Comparison of ENCODE assay signal across 1 cellular context in the genomic region with DNA sequence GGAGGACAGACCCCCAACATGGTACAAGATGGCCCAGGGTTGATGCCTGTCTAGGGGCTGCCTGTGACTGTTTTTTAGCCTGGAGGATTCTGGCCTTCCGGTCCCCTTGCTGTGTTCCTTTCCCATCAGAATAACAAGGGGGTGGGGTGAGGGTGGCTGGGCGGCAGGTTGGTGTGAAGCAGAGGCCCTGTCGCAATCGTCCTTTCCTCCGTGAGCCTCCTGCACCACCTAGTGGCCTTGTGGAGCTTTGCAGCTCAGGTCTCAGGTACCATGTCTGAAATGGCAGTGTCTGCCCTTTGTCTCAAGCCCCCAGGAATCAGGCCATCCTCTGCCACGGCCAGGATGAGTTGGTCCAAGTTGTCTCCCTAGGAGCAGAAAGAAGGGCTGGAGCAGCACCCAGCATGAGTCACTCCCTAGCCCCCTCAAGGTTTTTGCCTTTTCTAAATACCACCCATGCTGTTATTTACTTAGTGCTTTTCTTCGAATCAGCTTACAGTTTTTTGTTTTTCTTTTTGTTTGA.
TF ChIP-seq lines count a peak whose summit lies in the region.

No MANE protein-coding gene starts in this region.

TF ChIP-seq in HepG2, 621 proteins besides CTCF, POLR2A, EP300 and RAD21 (continued from another document and continues in another):
- TF ChIP-seq, protein P1, sequence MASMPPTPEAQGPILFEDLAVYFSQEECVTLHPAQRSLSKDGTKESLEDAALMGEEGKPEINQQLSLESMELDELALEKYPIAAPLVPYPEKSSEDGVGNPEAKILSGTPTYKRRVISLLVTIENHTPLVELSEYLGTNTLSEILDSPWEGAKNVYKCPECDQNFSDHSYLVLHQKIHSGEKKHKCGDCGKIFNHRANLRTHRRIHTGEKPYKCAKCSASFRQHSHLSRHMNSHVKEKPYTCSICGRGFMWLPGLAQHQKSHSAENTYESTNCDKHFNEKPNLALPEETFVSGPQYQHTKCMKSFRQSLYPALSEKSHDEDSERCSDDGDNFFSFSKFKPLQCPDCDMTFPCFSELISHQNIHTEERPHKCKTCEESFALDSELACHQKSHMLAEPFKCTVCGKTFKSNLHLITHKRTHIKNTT (CRISPR knock-in tag; IDR thresholded peaks at IDR 0.05): no peak
- TF ChIP-seq ZNF225 (CRISPR knock-in tag; IDR thresholded peaks at IDR 0.05) (no peak), ZKSCAN5 (CRISPR knock-in tag; IDR thresholded peaks at IDR 0.05) (no peak), ZNF282 (IDR thresholded peaks at IDR 0.05; ENCODE audit: partially characterized antibody) (no peak), EEA1 (CRISPR knock-in tag; IDR thresholded peaks at IDR 0.05; ENCODE audit: borderline replicate concordance) (no peak), ZNF501 (CRISPR knock-in tag; IDR thresholded peaks at IDR 0.05) (no peak), ZNF749 (CRISPR knock-in tag; IDR thresholded peaks at IDR 0.05; ENCODE audit: borderline replicate concordance) (no peak), ZNF619 (CRISPR knock-in tag; IDR thresholded peaks at IDR 0.05) (no peak), WIZ (CRISPR knock-in tag; IDR thresholded peaks at IDR 0.05) (no peak), NFE2L1 (CRISPR knock-in tag; IDR thresholded peaks at IDR 0.05; ENCODE audit: borderline replicate concordance) (no peak), ZNF713 (CRISPR knock-in tag; IDR thresholded peaks at IDR 0.05) (no peak), ZNF644 (CRISPR knock-in tag; IDR thresholded peaks at IDR 0.05; ENCODE audit: low read depth) (no peak), ZNF331 (CRISPR knock-in tag; IDR thresholded peaks at IDR 0.05) (no peak), ZNF589 (CRISPR knock-in tag; conservative IDR thresholded peaks at IDR 0.05) (no peak), IKZF1 (IDR thresholded peaks at IDR 0.05) (no peak), ZNF180 (CRISPR knock-in tag; IDR thresholded peaks at IDR 0.05; ENCODE audit: borderline replicate concordance, low read depth) (no peak), ELF3 (CRISPR knock-in tag; IDR thresholded peaks at IDR 0.05) (no peak), TP53 (CRISPR knock-in tag; conservative IDR thresholded peaks at IDR 0.05) (no peak), GATAD1 (CRISPR knock-in tag; IDR thresholded peaks at IDR 0.05) (peak; percentile 38; the same call in 1 of the 2 replicates)
- TF ChIP-seq, protein P2, sequence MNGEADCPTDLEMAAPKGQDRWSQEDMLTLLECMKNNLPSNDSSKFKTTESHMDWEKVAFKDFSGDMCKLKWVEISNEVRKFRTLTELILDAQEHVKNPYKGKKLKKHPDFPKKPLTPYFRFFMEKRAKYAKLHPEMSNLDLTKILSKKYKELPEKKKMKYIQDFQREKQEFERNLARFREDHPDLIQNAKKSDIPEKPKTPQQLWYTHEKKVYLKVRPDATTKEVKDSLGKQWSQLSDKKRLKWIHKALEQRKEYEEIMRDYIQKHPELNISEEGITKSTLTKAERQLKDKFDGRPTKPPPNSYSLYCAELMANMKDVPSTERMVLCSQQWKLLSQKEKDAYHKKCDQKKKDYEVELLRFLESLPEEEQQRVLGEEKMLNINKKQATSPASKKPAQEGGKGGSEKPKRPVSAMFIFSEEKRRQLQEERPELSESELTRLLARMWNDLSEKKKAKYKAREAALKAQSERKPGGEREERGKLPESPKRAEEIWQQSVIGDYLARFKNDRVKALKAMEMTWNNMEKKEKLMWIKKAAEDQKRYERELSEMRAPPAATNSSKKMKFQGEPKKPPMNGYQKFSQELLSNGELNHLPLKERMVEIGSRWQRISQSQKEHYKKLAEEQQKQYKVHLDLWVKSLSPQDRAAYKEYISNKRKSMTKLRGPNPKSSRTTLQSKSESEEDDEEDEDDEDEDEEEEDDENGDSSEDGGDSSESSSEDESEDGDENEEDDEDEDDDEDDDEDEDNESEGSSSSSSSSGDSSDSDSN (CRISPR knock-in tag; IDR thresholded peaks at IDR 0.05): no peak
- TF ChIP-seq, protein P3, sequence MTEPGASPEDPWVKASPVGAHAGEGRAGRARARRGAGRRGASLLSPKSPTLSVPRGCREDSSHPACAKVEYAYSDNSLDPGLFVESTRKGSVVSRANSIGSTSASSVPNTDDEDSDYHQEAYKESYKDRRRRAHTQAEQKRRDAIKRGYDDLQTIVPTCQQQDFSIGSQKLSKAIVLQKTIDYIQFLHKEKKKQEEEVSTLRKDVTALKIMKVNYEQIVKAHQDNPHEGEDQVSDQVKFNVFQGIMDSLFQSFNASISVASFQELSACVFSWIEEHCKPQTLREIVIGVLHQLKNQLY (CRISPR knock-in tag; IDR thresholded peaks at IDR 0.05): no peak
- TF ChIP-seq, protein P4, sequence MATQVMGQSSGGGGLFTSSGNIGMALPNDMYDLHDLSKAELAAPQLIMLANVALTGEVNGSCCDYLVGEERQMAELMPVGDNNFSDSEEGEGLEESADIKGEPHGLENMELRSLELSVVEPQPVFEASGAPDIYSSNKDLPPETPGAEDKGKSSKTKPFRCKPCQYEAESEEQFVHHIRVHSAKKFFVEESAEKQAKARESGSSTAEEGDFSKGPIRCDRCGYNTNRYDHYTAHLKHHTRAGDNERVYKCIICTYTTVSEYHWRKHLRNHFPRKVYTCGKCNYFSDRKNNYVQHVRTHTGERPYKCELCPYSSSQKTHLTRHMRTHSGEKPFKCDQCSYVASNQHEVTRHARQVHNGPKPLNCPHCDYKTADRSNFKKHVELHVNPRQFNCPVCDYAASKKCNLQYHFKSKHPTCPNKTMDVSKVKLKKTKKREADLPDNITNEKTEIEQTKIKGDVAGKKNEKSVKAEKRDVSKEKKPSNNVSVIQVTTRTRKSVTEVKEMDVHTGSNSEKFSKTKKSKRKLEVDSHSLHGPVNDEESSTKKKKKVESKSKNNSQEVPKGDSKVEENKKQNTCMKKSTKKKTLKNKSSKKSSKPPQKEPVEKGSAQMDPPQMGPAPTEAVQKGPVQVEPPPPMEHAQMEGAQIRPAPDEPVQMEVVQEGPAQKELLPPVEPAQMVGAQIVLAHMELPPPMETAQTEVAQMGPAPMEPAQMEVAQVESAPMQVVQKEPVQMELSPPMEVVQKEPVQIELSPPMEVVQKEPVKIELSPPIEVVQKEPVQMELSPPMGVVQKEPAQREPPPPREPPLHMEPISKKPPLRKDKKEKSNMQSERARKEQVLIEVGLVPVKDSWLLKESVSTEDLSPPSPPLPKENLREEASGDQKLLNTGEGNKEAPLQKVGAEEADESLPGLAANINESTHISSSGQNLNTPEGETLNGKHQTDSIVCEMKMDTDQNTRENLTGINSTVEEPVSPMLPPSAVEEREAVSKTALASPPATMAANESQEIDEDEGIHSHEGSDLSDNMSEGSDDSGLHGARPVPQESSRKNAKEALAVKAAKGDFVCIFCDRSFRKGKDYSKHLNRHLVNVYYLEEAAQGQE (IDR thresholded peaks at IDR 0.05; ENCODE audit: borderline replicate concordance in 1 of 2, low read depth in 1 of 2, low read length in 2 of 2): no peak
- TF ChIP-seq, protein P5, sequence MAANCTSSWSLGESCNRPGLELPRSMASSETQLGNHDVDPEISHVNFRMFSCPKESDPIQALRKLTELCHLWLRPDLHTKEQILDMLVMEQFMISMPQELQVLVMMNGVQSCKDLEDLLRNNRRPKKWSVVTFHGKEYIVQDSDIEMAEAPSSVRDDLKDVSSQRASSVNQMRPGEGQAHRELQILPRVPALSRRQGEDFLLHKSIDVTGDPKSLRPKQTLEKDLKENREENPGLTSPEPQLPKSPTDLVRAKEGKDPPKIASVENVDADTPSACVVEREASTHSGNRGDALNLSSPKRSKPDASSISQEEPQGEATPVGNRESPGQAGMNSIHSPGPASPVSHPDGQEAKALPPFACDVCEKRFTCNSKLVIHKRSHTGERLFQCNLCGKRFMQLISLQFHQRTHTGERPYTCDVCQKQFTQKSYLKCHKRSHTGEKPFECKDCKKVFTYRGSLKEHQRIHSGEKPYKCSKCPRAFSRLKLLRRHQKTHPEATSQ (CRISPR knock-in tag; IDR thresholded peaks at IDR 0.05; ENCODE audit: borderline replicate concordance): no peak
- TF ChIP-seq, protein P6, sequence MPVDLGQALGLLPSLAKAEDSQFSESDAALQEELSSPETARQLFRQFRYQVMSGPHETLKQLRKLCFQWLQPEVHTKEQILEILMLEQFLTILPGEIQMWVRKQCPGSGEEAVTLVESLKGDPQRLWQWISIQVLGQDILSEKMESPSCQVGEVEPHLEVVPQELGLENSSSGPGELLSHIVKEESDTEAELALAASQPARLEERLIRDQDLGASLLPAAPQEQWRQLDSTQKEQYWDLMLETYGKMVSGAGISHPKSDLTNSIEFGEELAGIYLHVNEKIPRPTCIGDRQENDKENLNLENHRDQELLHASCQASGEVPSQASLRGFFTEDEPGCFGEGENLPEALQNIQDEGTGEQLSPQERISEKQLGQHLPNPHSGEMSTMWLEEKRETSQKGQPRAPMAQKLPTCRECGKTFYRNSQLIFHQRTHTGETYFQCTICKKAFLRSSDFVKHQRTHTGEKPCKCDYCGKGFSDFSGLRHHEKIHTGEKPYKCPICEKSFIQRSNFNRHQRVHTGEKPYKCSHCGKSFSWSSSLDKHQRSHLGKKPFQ (CRISPR knock-in tag; IDR thresholded peaks at IDR 0.05; ENCODE audit: insufficient replicate concordance): peak; percentile 66
- TF ChIP-seq, protein P7, sequence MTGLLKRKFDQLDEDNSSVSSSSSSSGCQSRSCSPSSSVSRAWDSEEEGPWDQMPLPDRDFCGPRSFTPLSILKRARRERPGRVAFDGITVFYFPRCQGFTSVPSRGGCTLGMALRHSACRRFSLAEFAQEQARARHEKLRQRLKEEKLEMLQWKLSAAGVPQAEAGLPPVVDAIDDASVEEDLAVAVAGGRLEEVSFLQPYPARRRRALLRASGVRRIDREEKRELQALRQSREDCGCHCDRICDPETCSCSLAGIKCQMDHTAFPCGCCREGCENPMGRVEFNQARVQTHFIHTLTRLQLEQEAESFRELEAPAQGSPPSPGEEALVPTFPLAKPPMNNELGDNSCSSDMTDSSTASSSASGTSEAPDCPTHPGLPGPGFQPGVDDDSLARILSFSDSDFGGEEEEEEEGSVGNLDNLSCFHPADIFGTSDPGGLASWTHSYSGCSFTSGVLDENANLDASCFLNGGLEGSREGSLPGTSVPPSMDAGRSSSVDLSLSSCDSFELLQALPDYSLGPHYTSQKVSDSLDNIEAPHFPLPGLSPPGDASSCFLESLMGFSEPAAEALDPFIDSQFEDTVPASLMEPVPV (CRISPR knock-in tag; IDR thresholded peaks at IDR 0.05): no peak
- TF ChIP-seq, protein P8, sequence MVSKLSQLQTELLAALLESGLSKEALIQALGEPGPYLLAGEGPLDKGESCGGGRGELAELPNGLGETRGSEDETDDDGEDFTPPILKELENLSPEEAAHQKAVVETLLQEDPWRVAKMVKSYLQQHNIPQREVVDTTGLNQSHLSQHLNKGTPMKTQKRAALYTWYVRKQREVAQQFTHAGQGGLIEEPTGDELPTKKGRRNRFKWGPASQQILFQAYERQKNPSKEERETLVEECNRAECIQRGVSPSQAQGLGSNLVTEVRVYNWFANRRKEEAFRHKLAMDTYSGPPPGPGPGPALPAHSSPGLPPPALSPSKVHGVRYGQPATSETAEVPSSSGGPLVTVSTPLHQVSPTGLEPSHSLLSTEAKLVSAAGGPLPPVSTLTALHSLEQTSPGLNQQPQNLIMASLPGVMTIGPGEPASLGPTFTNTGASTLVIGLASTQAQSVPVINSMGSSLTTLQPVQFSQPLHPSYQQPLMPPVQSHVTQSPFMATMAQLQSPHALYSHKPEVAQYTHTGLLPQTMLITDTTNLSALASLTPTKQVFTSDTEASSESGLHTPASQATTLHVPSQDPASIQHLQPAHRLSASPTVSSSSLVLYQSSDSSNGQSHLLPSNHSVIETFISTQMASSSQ (IDR thresholded peaks at IDR 0.05; ENCODE audit: low read depth): no peak
- TF ChIP-seq, protein P8 (CRISPR knock-in tag; IDR thresholded peaks at IDR 0.05; ENCODE audit: borderline replicate concordance): no peak
- TF ChIP-seq, protein P9, sequence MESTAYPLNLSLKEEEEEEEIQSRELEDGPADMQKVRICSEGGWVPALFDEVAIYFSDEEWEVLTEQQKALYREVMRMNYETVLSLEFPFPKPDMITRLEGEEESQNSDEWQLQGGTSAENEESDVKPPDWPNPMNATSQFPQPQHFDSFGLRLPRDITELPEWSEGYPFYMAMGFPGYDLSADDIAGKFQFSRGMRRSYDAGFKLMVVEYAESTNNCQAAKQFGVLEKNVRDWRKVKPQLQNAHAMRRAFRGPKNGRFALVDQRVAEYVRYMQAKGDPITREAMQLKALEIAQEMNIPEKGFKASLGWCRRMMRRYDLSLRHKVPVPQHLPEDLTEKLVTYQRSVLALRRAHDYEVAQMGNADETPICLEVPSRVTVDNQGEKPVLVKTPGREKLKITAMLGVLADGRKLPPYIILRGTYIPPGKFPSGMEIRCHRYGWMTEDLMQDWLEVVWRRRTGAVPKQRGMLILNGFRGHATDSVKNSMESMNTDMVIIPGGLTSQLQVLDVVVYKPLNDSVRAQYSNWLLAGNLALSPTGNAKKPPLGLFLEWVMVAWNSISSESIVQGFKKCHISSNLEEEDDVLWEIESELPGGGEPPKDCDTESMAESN (CRISPR knock-in tag; conservative IDR thresholded peaks at IDR 0.05): no peak
- TF ChIP-seq, protein P10, sequence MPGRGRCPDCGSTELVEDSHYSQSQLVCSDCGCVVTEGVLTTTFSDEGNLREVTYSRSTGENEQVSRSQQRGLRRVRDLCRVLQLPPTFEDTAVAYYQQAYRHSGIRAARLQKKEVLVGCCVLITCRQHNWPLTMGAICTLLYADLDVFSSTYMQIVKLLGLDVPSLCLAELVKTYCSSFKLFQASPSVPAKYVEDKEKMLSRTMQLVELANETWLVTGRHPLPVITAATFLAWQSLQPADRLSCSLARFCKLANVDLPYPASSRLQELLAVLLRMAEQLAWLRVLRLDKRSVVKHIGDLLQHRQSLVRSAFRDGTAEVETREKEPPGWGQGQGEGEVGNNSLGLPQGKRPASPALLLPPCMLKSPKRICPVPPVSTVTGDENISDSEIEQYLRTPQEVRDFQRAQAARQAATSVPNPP (CRISPR knock-in tag; IDR thresholded peaks at IDR 0.05): no peak
- TF ChIP-seq, protein P11, sequence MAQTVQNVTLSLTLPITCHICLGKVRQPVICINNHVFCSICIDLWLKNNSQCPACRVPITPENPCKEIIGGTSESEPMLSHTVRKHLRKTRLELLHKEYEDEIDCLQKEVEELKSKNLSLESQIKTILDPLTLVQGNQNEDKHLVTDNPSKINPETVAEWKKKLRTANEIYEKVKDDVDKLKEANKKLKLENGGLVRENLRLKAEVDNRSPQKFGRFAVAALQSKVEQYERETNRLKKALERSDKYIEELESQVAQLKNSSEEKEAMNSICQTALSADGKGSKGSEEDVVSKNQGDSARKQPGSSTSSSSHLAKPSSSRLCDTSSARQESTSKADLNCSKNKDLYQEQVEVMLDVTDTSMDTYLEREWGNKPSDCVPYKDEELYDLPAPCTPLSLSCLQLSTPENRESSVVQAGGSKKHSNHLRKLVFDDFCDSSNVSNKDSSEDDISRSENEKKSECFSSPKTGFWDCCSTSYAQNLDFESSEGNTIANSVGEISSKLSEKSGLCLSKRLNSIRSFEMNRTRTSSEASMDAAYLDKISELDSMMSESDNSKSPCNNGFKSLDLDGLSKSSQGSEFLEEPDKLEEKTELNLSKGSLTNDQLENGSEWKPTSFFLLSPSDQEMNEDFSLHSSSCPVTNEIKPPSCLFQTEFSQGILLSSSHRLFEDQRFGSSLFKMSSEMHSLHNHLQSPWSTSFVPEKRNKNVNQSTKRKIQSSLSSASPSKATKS (CRISPR knock-in tag; IDR thresholded peaks at IDR 0.05): no peak
